In the genomic region with DNA sequence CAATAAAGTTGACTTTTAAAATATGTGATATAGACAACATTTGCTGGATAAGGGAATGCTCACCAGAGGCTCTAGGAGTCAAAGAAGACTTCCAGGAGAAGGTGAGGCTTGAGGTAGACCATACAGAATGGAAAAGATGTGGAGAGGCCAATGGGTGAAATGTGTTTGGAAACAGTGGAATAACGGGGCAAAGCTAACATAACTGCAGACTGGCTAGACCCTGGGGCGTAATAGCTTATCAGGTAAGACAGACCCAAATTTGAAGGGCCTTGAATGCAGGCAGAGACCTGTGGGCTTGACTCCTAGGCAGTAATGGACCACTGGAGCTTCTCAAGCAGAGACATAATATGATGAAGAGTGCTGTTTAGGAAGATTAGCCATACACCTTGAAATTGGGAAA, we compare ENCODE assay signal across 8 cellular contexts. TPM values are rescaled to one million over a fixed set of nuclear protein-coding genes. Genes with fewer than 3 reads are reported as not detected.
"Had no signal": no experiment of that assay in that cellular context is flagged by ENCODE, and none has a peak within 500 bp of the region (broad histone marks: within the 10 kb centered on the region; RNA-seq: fewer than 3 reads in every experiment).

No MANE protein-coding gene starts in this region.

- DNase-seq: IMR-90, KBM-7, KG1 had no signal

- H3K4me3 ChIP-seq: K562 had no signal

- H3K36me3 Mint-ChIP-seq: IgD-negative memory B cell had no signal

- H3K4me1 Mint-ChIP-seq: IgD-negative memory B cell had no signal

- H3K27ac ChIP-seq: HL-60 had no signal

- ATAC-seq: K562 had no signal

- H3K27ac Mint-ChIP-seq: IgD-negative memory B cell had no signal

- FAIRE-seq: HTR-8/SVneo, K562 had no signal

- H3K4me3 Mint-ChIP-seq: IgD-negative memory B cell had no signal

RNA-seq across cellular contexts. Expression of a gene that starts 25.4 kb away (rescaled TPM):
- total RNA-seq: HT1080, IMR-90 had no signal
- polyA plus RNA-seq: IMR-90, K562 had no signal
